9 cellular contexts compared by ENCODE assay signal in genomic region chr6:111759413-111759835, GRCh38.
A peak's percentile ranks its signal among the peaks of the same experiment; 100 is the strongest.
DNase-seq lines count a peak whose midpoint lies in the region; ATAC-seq and TF ChIP-seq lines count a peak whose summit lies in the region.
"Had no signal": no experiment of that assay in that cellular context is flagged by ENCODE, and none has a peak within 500 bp of the region (broad histone marks: within the 10 kb centered on the region; RNA-seq: fewer than 3 reads in every experiment).

No MANE protein-coding gene starts in this region.

- ATAC-seq in GM23338 (no peak), HG03460 (IDR thresholded peaks at IDR 0.05; ENCODE audit: unreplicated experiment) (no peak)

- H4K20me1 ChIP-seq in GM23338 (replicated peaks; ENCODE audit: insufficient read depth), result no peaks in the 10 kb centered on the region

- no peaks in the 10 kb centered on the region for H3K9me3 ChIP-seq in esophagus squamous epithelium
- no peaks in the 10 kb centered on the region for H3K9me3 ChIP-seq in skeletal muscle tissue (ENCODE audit: control insufficient read depth in 3 of 3, low read length in 3 of 3)
- H3K9me3 ChIP-seq in prostate gland, result no peaks in the 10 kb centered on the region

- peaks cover 9% of the 10 kb centered on the region for H3K27me3 Mint-ChIP-seq in GM23338 (ENCODE audit: insufficient read depth, low read depth, poor library complexity)
- H3K27me3 Mint-ChIP-seq in activated CD4-positive, alpha-beta memory T cell treated with anti-CD3 and anti-CD28 coated beads, Interleukin-2, amount 10 ng/mL, durations not matched to agents 7 days and 5 days, result no peaks in the 10 kb centered on the region

- no peaks in the 10 kb centered on the region; the same call in 2 of the 3 replicates for H3K36me3 Mint-ChIP-seq in GM23338 (ENCODE audit: low read depth)
- H3K36me3 Mint-ChIP-seq in activated CD4-positive, alpha-beta memory T cell treated with anti-CD3 and anti-CD28 coated beads, Interleukin-2, amount 10 ng/mL, durations not matched to agents 7 days and 5 days (ENCODE audit: low read depth), result peaks cover 38% of the 10 kb centered on the region

- TF ChIP-seq POLR2A in esophagus squamous epithelium (IDR thresholded peaks at IDR 0.05) (no peak), prostate gland (IDR thresholded peaks at IDR 0.05) (no peak)

- peaks cover 24% of the 10 kb centered on the region for H3K4me1 ChIP-seq in GM23338 (ENCODE audit: insufficient read depth)
- H3K4me1 ChIP-seq in esophagus squamous epithelium, result peaks cover 18 to 57% (median 24%) of the 10 kb centered on the region in 3 donors
- H3K4me1 ChIP-seq in skeletal muscle tissue (ENCODE audit: control insufficient read depth in 3 of 3, insufficient read depth in 3 of 3, low read length in 3 of 3), result peaks cover 13 to 28% (median 24%) of the 10 kb centered on the region in 3 donors
- H3K4me1 ChIP-seq in prostate gland (replicated peaks), result no peaks in the 10 kb centered on the region

- DNase-seq in GM23338 (ENCODE audit: low spot score) (no peak), esophagus squamous epithelium (lab: John Stamatoyannopoulos, UW) (no peak), HuH-7.5 (ENCODE audit: low spot score) (no peak), cerebellar nuclear complex (lab: John Stamatoyannopoulos, UW) (no peak), prostate gland (ENCODE audit: low spot score) (no peak)
- peak; percentile 51 for DNase-seq in activated CD4-positive, alpha-beta memory T cell treated with anti-CD3 and anti-CD28 coated beads, Interleukin-2, amount 10 ng/mL, durations not matched to agents 7 days and 5 days
- DNase-seq: NCI-H2081 treated with DMSO at 0.1 percent for 48 hours had no signal

- no peak overlapping the region for H3K4me3 ChIP-seq in GM23338
- peak overlapping the region in 3 of 4 donors; percentile 6 to 44 (median 27) for H3K4me3 ChIP-seq in esophagus squamous epithelium
- H3K4me3 ChIP-seq in skeletal muscle tissue (ENCODE audit: low read length in 3 of 3), result peak overlapping the region in 1 of 3 donors; percentile 24
- H3K4me3 ChIP-seq in prostate gland, result no peak overlapping the region

- 42 to 74% methylated on average over 10 of the region's 10 CpGs for WGBS in esophagus squamous epithelium, 2 donors
- WGBS in prostate gland, result 64% methylated on average over 10 of the region's 10 CpGs

- H3K4me3 Mint-ChIP-seq in GM23338, result no peak overlapping the region
- peak overlapping the region; percentile 88 for H3K4me3 Mint-ChIP-seq in activated CD4-positive, alpha-beta memory T cell treated with anti-CD3 and anti-CD28 coated beads, Interleukin-2, amount 10 ng/mL, durations not matched to agents 7 days and 5 days

- POLR2A ChIA-PET in activated CD4-positive, alpha-beta memory T cell treated with anti-CD3 and anti-CD28 coated beads, Interleukin-2, amount 10 ng/mL, durations not matched to agents 7 days and 5 days (lab: Charles Lee), result interaction anchor here (0.6 to 7.2 kb wide), 30 partner anchors 7 to 276 kb away, joined by 3 to 92 read pairs (median 5); partner anchors contain the start of genes FYN and REV3L

- CTCF ChIA-PET in activated CD4-positive, alpha-beta memory T cell treated with anti-CD3 and anti-CD28 coated beads, Interleukin-2, amount 10 ng/mL, durations not matched to agents 7 days and 5 days (lab: Charles Lee), result interaction anchor here (0.7 to 6.6 kb wide), 9 partner anchors 9 to 114 kb away, joined by 3 to 52 read pairs (median 5); partner anchors contain the start of gene FYN

- no peaks in the 10 kb centered on the region for H3K9me3 Mint-ChIP-seq in GM23338
- H3K9me3 Mint-ChIP-seq in activated CD4-positive, alpha-beta memory T cell treated with anti-CD3 and anti-CD28 coated beads, Interleukin-2, amount 10 ng/mL, durations not matched to agents 7 days and 5 days, result no peaks in the 10 kb centered on the region

- no peaks in the 10 kb centered on the region for H3F3A ChIP-seq in GM23338 (replicated peaks; ENCODE audit: low read depth)

- peaks cover 15% of the 10 kb centered on the region for H3K79me2 ChIP-seq in GM23338 (replicated peaks; ENCODE audit: insufficient read depth)

- TF ChIP-seq CTCF in GM23338 (conservative IDR thresholded peaks at IDR 0.05; ENCODE audit: low read depth in 2 of 2), result no peak
- no peak for TF ChIP-seq CTCF in esophagus squamous epithelium (IDR thresholded peaks at IDR 0.05)
- TF ChIP-seq CTCF in prostate gland (IDR thresholded peaks at IDR 0.05), result no peak

- peaks cover 76% of the 10 kb centered on the region for H3K4me1 Mint-ChIP-seq in GM23338
- H3K4me1 Mint-ChIP-seq in activated CD4-positive, alpha-beta memory T cell treated with anti-CD3 and anti-CD28 coated beads, Interleukin-2, amount 10 ng/mL, durations not matched to agents 7 days and 5 days, result peaks cover 94% of the 10 kb centered on the region

- H2AFZ ChIP-seq in GM23338, result no peak overlapping the region

- H3K9me2 ChIP-seq in GM23338 (ENCODE audit: insufficient read depth), result no peaks in the 10 kb centered on the region

- intact Hi-C loops in esophagus squamous epithelium (cut with DNase I) (no loop called here), prostate gland (cut with DNase I) (no loop called here)

- H3K9ac ChIP-seq in skeletal muscle tissue (ENCODE audit: low read depth in 1 of 3, low read length in 3 of 3), result no peak overlapping the region

- H3K27me3 ChIP-seq in GM23338 (ENCODE audit: insufficient read depth), result no peaks in the 10 kb centered on the region
- no peaks in the 10 kb centered on the region for H3K27me3 ChIP-seq in esophagus squamous epithelium
- H3K27me3 ChIP-seq in skeletal muscle tissue (ENCODE audit: control insufficient read depth in 3 of 3, insufficient read depth in 3 of 3, low read length in 3 of 3), result no peaks in the 10 kb centered on the region
- no peaks in the 10 kb centered on the region for H3K27me3 ChIP-seq in prostate gland (replicated peaks; ENCODE audit: insufficient read depth)

- H3K27ac ChIP-seq in GM23338 (ENCODE audit: low read depth) (no peak overlapping the region), esophagus squamous epithelium (peak overlapping the region; percentile 57 to 82 (median 74)), skeletal muscle tissue (ENCODE audit: low read depth, low read length) (peak overlapping the region; percentile 32), prostate gland (peak overlapping the region in 1 of 2 donors; percentile 32)

- no peak overlapping the region for H3K4me2 ChIP-seq in GM23338

- 0 out of 2 replicates have a peak overlapping the region, but pooled peaks have one; percentile 2 for H3K27ac Mint-ChIP-seq in GM23338
- H3K27ac Mint-ChIP-seq in activated CD4-positive, alpha-beta memory T cell treated with anti-CD3 and anti-CD28 coated beads, Interleukin-2, amount 10 ng/mL, durations not matched to agents 7 days and 5 days, result peak overlapping the region; percentile 95

- H3K36me3 ChIP-seq in GM23338 (ENCODE audit: insufficient read depth) (no peaks in the 10 kb centered on the region), esophagus squamous epithelium (no peaks in the 10 kb centered on the region), skeletal muscle tissue (ENCODE audit: control insufficient read depth in 3 of 3, insufficient read depth in 3 of 3, low read length in 3 of 3) (no peaks in the 10 kb centered on the region), prostate gland (no peaks in the 10 kb centered on the region)

Comparison
In these comparisons a context has a peak if more than half of its experiments do, and no peak if none do; other contexts are left out.
1. H3K4me3 ChIP-seq: peak in esophagus squamous epithelium (3 of 4); none in GM23338 (single experiment) and prostate gland (0 of 2).